22 cellular contexts compared by ENCODE assay signal in the genomic region with DNA sequence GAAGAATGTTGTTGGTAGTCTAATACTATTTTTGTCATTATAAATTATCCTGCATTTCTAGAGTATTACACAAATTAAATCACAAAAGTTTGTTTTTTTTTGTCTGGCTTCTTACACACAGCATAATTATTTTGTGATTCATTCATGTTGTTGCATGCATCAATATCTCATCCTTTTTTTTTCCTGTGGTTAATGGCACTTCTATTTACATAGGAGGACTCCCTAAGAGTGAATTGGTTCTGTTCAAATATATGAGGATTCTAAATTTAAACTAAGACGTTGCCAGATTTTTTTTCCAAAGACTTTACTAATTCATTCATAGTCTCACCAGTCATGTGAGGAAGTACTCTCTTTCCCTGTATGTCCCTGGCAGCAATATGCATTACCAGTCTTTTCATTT.
A peak's percentile ranks its signal among the peaks of the same experiment; 100 is the strongest.
DNase-seq lines count a peak whose midpoint lies in the region; ATAC-seq, FAIRE-seq and TF ChIP-seq lines count a peak whose summit lies in the region.
"Had no signal": no experiment of that assay in that cellular context is flagged by ENCODE, and none has a peak within 500 bp of the region (broad histone marks: within the 10 kb centered on the region; RNA-seq: fewer than 3 reads in every experiment).

No MANE protein-coding gene starts in this region.

- no peak for TF ChIP-seq RAD21 in IMR-90 (IDR thresholded peaks at IDR 0.05; ENCODE audit: low read length)

- ATAC-seq in IMR-90 (ENCODE audit: low read depth), result peak; percentile 49
- ATAC-seq: activated naive CD4-positive, alpha-beta T cell treated with anti-CD3 and anti-CD28 coated beads, Interleukin-2, amount 50 U/mL, for 72 hours; body of pancreas; GM23338; lower lobe of right lung; stimulated activated effector memory CD8-positive, alpha-beta T cell treated with anti-CD3 and anti-CD28 coated beads, Interleukin-12 subunit alpha, Interleukin-12 subunit beta, amount 100 ng/mL, for 72 hours had no signal

- no peak overlapping the region for H2AFZ ChIP-seq in IMR-90 (replicated peaks; ENCODE audit: low read length, poor library complexity)
- H2AFZ ChIP-seq: GM23338 had no signal

- peak; percentile 29 for DNase-seq in AG08396 (ENCODE audit: low spot score)
- peak; percentile 94 for DNase-seq in IMR-90
- peak; percentile 89 for DNase-seq in bronchial epithelial cell (ENCODE audit: low read depth)
- DNase-seq in NCI-H2196 treated with DMSO at 0.1 percent for 48 hours (lab: John Stamatoyannopoulos, UW; ENCODE audit: unreplicated experiment), result no peak
- no peak for DNase-seq in NCI-H1092 (lab: John Stamatoyannopoulos, UW)
- no peak for DNase-seq in cerebellar cortex (ENCODE audit: low spot score)
- DNase-seq in DMS153 treated with DMSO at 0.1 percent for 48 hours (lab: John Stamatoyannopoulos, UW; ENCODE audit: unreplicated experiment), result no peak
- DNase-seq: body of pancreas; dermis blood vessel endothelial cell; Karpas-422; lower lobe of right lung; NCI-H1417; NCI-H2171; NCI-H82; stimulated activated CD4-positive, alpha-beta T cell treated with anti-CD3 and anti-CD28 coated beads, Interleukin-15, amount 100 ng/mL, for 24 hours; T-helper 9 cell; thyroid gland had no signal

- intact Hi-C loops in IMR-90 (cut with micrococcal nuclease), result no loop called here

- no peak for TF ChIP-seq CTCF in IMR-90 (conservative IDR thresholded peaks at IDR 0.05; ENCODE audit: low read depth, low read length)
- no peak for TF ChIP-seq CTCF in bronchial epithelial cell (IDR thresholded peaks at IDR 0.05; ENCODE audit: insufficient read depth, low read length, severe bottlenecking)

- H2BK120ac ChIP-seq in IMR-90 (ENCODE audit: low read depth, low read length), result no peak overlapping the region; the same call in 1 of the 2 replicates

- H3K4me1 ChIP-seq in IMR-90 (ENCODE audit: control insufficient read depth, insufficient read depth, low read length), result peaks cover 12% of the 10 kb centered on the region
- H3K4me1 ChIP-seq: body of pancreas, lower lobe of right lung, right atrium auricular region, thyroid gland had no signal

- no peak overlapping the region for H4K91ac ChIP-seq in IMR-90 (ENCODE audit: insufficient read depth, low read depth, low read length)

- no peaks in the 10 kb centered on the region for H3K27me3 ChIP-seq in IMR-90 (ENCODE audit: control insufficient read depth, insufficient read depth, low read length)
- no peaks in the 10 kb centered on the region for H3K27me3 ChIP-seq in bronchial epithelial cell (ENCODE audit: control insufficient read depth, insufficient read depth, low read length)
- H3K27me3 ChIP-seq: body of pancreas, right atrium auricular region, thyroid gland had no signal

- dilution Hi-C loops in IMR-90 (cut with HindIII; ENCODE audit: low sequenced_read_pairs, unreplicated experiment), result no loop called here

- H3K27ac ChIP-seq in IMR-90 (ENCODE audit: insufficient read depth, low read length), result peak overlapping the region; percentile 27; the same call in 1 of the 2 replicates
- H3K27ac ChIP-seq: body of pancreas, lower lobe of right lung, right atrium auricular region, thyroid gland had no signal

- no TSS peak for BruUV-seq in IMR-90 (replicated peaks; lab: Mats Ljungman, UMichigan)

- no peak overlapping the region for H4K5ac ChIP-seq in IMR-90 (ENCODE audit: low read depth, low read length)

- FAIRE-seq in bronchial epithelial cell (lab: Jason Lieb, UNC) (no peak), islet of Langerhans (lab: Jason Lieb, UNC) (peak; percentile 95)

- H4K20me1 ChIP-seq in IMR-90 (ENCODE audit: insufficient read depth, low read length), result no peaks in the 10 kb centered on the region

- no peak overlapping the region for H3K9ac ChIP-seq in IMR-90 (ENCODE audit: low read depth, low read length)

- H3K4me3 ChIP-seq in IMR-90 (ENCODE audit: insufficient read depth, low read depth, low read length) (no peak overlapping the region), bronchial epithelial cell (ENCODE audit: low read depth, low read length) (no peak overlapping the region)
- H3K4me3 ChIP-seq: body of pancreas, GM23338, lower lobe of right lung, right atrium auricular region, thyroid gland had no signal

- H2AK9ac ChIP-seq in IMR-90 (replicated peaks; ENCODE audit: low read depth, low read length, poor library complexity), result no peak overlapping the region

- peak overlapping the region; percentile 62 for H2BK5ac ChIP-seq in IMR-90 (ENCODE audit: low read depth, low read length, poor library complexity, severe bottlenecking)

- no peak overlapping the region for H2BK20ac ChIP-seq in IMR-90 (ENCODE audit: low read depth, low read length)

- in situ Hi-C loops in IMR-90 (cut with MboI; ENCODE audit: low sequenced_read_pairs), result no loop called here

- H2AK5ac ChIP-seq in IMR-90 (ENCODE audit: low read depth, low read length), result no peak overlapping the region

- H3K9me3 ChIP-seq in IMR-90 (ENCODE audit: control insufficient read depth, insufficient read depth, low read length), result no peaks in the 10 kb centered on the region
- H3K9me3 ChIP-seq: body of pancreas, lower lobe of right lung, right atrium auricular region, thyroid gland had no signal

- no peak overlapping the region for H2BK15ac ChIP-seq in IMR-90 (ENCODE audit: low read depth, low read length)

- no peak overlapping the region for H3K23ac ChIP-seq in IMR-90 (ENCODE audit: low read depth, low read length)

- H3K56ac ChIP-seq in IMR-90 (ENCODE audit: extremely low read depth, insufficient read depth, low read length), result no peak overlapping the region

- no peak overlapping the region for H3K4ac ChIP-seq in IMR-90 (ENCODE audit: low read depth, low read length)

- H3K4me2 ChIP-seq in IMR-90 (ENCODE audit: low read depth, low read length), result no peak overlapping the region
- H3K4me2 ChIP-seq: GM23338 had no signal

- no peaks in the 10 kb centered on the region for H3K79me1 ChIP-seq in IMR-90 (ENCODE audit: low read depth in 1 of 2, low read length in 2 of 2)

- no peak overlapping the region for H3K18ac ChIP-seq in IMR-90 (ENCODE audit: low read depth, low read length)

- no peak for TF ChIP-seq POLR2A in IMR-90 (IDR thresholded peaks at IDR 0.05; ENCODE audit: low read depth, low read length)

- no peak overlapping the region for H3K14ac ChIP-seq in IMR-90 (replicated peaks; ENCODE audit: low read depth, low read length)

- H3K36me3 ChIP-seq in IMR-90 (ENCODE audit: control insufficient read depth, insufficient read depth, low read length) (no peaks in the 10 kb centered on the region), bronchial epithelial cell (ENCODE audit: control insufficient read depth, insufficient read depth, low read length) (no peaks in the 10 kb centered on the region)
- H3K36me3 ChIP-seq: lower lobe of right lung, right atrium auricular region, thyroid gland had no signal

- POLR2A ChIA-PET in IMR-90 (lab: Charles Lee; ENCODE audit: unreplicated experiment), result no interaction called here

- CTCF ChIA-PET in IMR-90 (lab: Yijun Ruan, JAX), result interaction anchor here (0.6 kb wide), 1 partner anchor 315 kb away, joined by 4 read pairs; no protein-coding TSS in a partner anchor

- no CpG with 5 or more reads among the region's 1 CpG for WGBS in IMR-90 (ENCODE audit: extremely low coverage in 2 of 2, insufficient read length in 1 of 2), 2 experiments

- H3K9me1 ChIP-seq in IMR-90 (ENCODE audit: insufficient read depth, low read length), result peaks cover 3% of the 10 kb centered on the region; the same call in 1 of the 2 replicates

- peak overlapping the region in 1 of 2 experiments; percentile 32; a peak in 1 of 4 replicates for H4K8ac ChIP-seq in IMR-90 (ENCODE audit: low read depth in 2 of 2, low read length in 2 of 2)

TF ChIP-seq in IMR-90, 13 proteins besides CTCF, POLR2A, EP300 and RAD21:
- TF ChIP-seq, protein P1, sequence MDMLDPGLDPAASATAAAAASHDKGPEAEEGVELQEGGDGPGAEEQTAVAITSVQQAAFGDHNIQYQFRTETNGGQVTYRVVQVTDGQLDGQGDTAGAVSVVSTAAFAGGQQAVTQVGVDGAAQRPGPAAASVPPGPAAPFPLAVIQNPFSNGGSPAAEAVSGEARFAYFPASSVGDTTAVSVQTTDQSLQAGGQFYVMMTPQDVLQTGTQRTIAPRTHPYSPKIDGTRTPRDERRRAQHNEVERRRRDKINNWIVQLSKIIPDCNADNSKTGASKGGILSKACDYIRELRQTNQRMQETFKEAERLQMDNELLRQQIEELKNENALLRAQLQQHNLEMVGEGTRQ (IDR thresholded peaks at IDR 0.05; ENCODE audit: low read depth, low read length), result no peak
- TF ChIP-seq FOS (IDR thresholded peaks at IDR 0.05; ENCODE audit: low read depth, low read length), result peak; percentile 70
- no peak for TF ChIP-seq CHD1 (IDR thresholded peaks at IDR 0.05; ENCODE audit: low read depth, low read length)
- no peak for TF ChIP-seq NFE2L2 (IDR thresholded peaks at IDR 0.05; ENCODE audit: low read depth, low read length)
- TF ChIP-seq, protein P2, sequence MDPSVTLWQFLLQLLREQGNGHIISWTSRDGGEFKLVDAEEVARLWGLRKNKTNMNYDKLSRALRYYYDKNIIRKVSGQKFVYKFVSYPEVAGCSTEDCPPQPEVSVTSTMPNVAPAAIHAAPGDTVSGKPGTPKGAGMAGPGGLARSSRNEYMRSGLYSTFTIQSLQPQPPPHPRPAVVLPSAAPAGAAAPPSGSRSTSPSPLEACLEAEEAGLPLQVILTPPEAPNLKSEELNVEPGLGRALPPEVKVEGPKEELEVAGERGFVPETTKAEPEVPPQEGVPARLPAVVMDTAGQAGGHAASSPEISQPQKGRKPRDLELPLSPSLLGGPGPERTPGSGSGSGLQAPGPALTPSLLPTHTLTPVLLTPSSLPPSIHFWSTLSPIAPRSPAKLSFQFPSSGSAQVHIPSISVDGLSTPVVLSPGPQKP (IDR thresholded peaks at IDR 0.05; ENCODE audit: borderline replicate concordance, low read depth, low read length), result no peak
- no peak for TF ChIP-seq MAFK (IDR thresholded peaks at IDR 0.05; ENCODE audit: low read depth, low read length)
- peak; percentile 67; the same call in 1 of the 2 replicates for TF ChIP-seq CEBPB (IDR thresholded peaks at IDR 0.05; ENCODE audit: low read depth, low read length)
- no peak for TF ChIP-seq RFX5 (IDR thresholded peaks at IDR 0.05; ENCODE audit: low read depth, low read length)
- no peak for TF ChIP-seq MAZ (IDR thresholded peaks at IDR 0.05; ENCODE audit: borderline replicate concordance, low read depth, low read length)
- TF ChIP-seq RCOR1 (IDR thresholded peaks at IDR 0.05; ENCODE audit: insufficient replicate concordance, low read length), result no peak
- TF ChIP-seq MXI1 (IDR thresholded peaks at IDR 0.05; ENCODE audit: borderline replicate concordance, low read depth, low read length), result no peak
- peak; percentile 17; the same call in 1 of the 2 replicates for TF ChIP-seq BHLHE40 (IDR thresholded peaks at IDR 0.05; ENCODE audit: low read depth, low read length)
- no peak for TF ChIP-seq SMC3 (IDR thresholded peaks at IDR 0.05; ENCODE audit: low read depth, low read length)

Comparison
In these comparisons a context has a peak if more than half of its experiments do, and no peak if none do; other contexts are left out.
1. DNase-seq: peak in AG08396 (single experiment), IMR-90 (single experiment) and bronchial epithelial cell (single experiment); none in NCI-H2196 treated with DMSO at 0.1 percent for 48 hours (single experiment), NCI-H1092 (single experiment), cerebellar cortex (single experiment) and DMS153 treated with DMSO at 0.1 percent for 48 hours (single experiment).